Comparison of ENCODE assay signal across 17 cellular contexts in genomic region chr13:93957371-93957770, GRCh38.
DNase-seq lines count a peak whose midpoint lies in the region; ATAC-seq and TF ChIP-seq lines count a peak whose summit lies in the region.
"Had no signal": no experiment of that assay in that cellular context is flagged by ENCODE, and none has a peak within 500 bp of the region (broad histone marks: within the 10 kb centered on the region; RNA-seq: fewer than 3 reads in every experiment).

No MANE protein-coding gene starts in this region.

- H3K4me3 ChIP-seq in HEK293 (ENCODE audit: low read depth, low read length) (no peak overlapping the region), coronary artery (no peak overlapping the region)
- H3K4me3 ChIP-seq: BLaER1 had no signal

- H3K4me1 ChIP-seq in HEK293 (ENCODE audit: control insufficient read depth, insufficient read depth, low read length) = no peaks in the 10 kb centered on the region
- H3K4me1 ChIP-seq: BLaER1, Caco-2 had no signal

- TF ChIP-seq CTCF in 22Rv1 (IDR thresholded peaks at IDR 0.05) (no peak), HEK293 (tag by site-specific recombination; IDR thresholded peaks at IDR 0.05) (no peak), coronary artery (IDR thresholded peaks at IDR 0.05) (no peak)

- no peaks in the 10 kb centered on the region for H3K36me3 ChIP-seq in HEK293 (ENCODE audit: control insufficient read depth in 2 of 2, insufficient read depth in 1 of 2, low read length in 2 of 2)
- H3K36me3 ChIP-seq: BE2C, BLaER1 had no signal

- H3K9me3 ChIP-seq in HEK293 (ENCODE audit: control insufficient read depth, insufficient read depth, low read depth, low read length) = no peaks in the 10 kb centered on the region
- H3K9me3 ChIP-seq: BE2C, BLaER1, Caco-2 had no signal

- POLR2A ChIA-PET in HEK293 (lab: Yijun Ruan, JAX) = no interaction called here

- DNase-seq in NCI-H1436 (lab: John Stamatoyannopoulos, UW) (no peak), coronary artery (ENCODE audit: low spot score) (no peak), GOT3 (lab: John Stamatoyannopoulos, UW) (no peak)
- DNase-seq: 8988T; ACHN; BE2C; C1 segment of cervical spinal cord; Caco-2; Calu3; CD4-positive, alpha-beta memory T cell; CD4-positive, CD25-positive, alpha-beta regulatory T cell; DMS79 treated with DMSO at 0.1 percent for 48 hours; GF-D8 had no signal

- CTCF ChIA-PET in HEK293 (lab: Yijun Ruan, JAX) = no interaction called here

- H3K27ac ChIP-seq in 22Rv1 (peak overlapping the region; percentile 41), HEK293 (ENCODE audit: extremely low read depth, low read depth, low read length) (no peak overlapping the region), coronary artery (no peak overlapping the region)
- H3K27ac ChIP-seq: BLaER1 had no signal

- no peak; the same call in 2 of the 3 replicates for ATAC-seq in SK-N-SH treated with all-trans-retinoic acid at 6 μM for 48 hours

TF ChIP-seq in HEK293, 187 proteins besides CTCF, POLR2A, EP300 and RAD21:
- no peak for TF ChIP-seq ZNF585B (tag by site-specific recombination; IDR thresholded peaks at IDR 0.05)
- TF ChIP-seq TRIM28 (IDR thresholded peaks at IDR 0.05; ENCODE audit: borderline replicate concordance, low read length) = no peak
- peak; percentile 65 for TF ChIP-seq ZNF146 (tag by site-specific recombination; IDR thresholded peaks at IDR 0.05)

TF ChIP-seq in SK-N-SH treated with all-trans-retinoic acid at 6 μM for 48 hours, 23 proteins besides CTCF, POLR2A, EP300 and RAD21:
- TF ChIP-seq ZNF8 (CRISPR knock-in tag; IDR thresholded peaks at IDR 0.05) (peak; percentile 96), BACH2 (CRISPR knock-in tag; IDR thresholded peaks at IDR 0.05; ENCODE audit: borderline replicate concordance) (no peak)
